25 cellular contexts compared by ENCODE assay signal in genomic region chr2:104177179-104177578, GRCh38.
"Had no signal": no experiment of that assay in that cellular context is flagged by ENCODE, and none has a peak within 500 bp of the region (broad histone marks: within the 10 kb centered on the region; RNA-seq: fewer than 3 reads in every experiment).

No MANE protein-coding gene starts in this region.

- H3K36me3 ChIP-seq: ascending aorta, gastroesophageal sphincter, suprapubic skin, tibial nerve, WERI-Rb-1 had no signal

- H3K79me2 ChIP-seq: hepatocyte had no signal

- H3K4me3 ChIP-seq: ascending aorta, gastroesophageal sphincter, hepatocyte, suprapubic skin, tibial nerve had no signal

- H3K4me1 ChIP-seq: ascending aorta, gastroesophageal sphincter, suprapubic skin, tibial nerve had no signal

- H3K4me2 ChIP-seq: hepatocyte had no signal

- H3K36me3 Mint-ChIP-seq: activated CD4-positive, alpha-beta memory T cell treated with anti-CD3 and anti-CD28 coated beads for 36 hours; activated naive CD8-positive, alpha-beta T cell treated with anti-CD3 and anti-CD28 coated beads, Interleukin-2, amount 10 ng/mL, durations not matched to agents 7 days and 5 days had no signal

- H3K4me1 Mint-ChIP-seq: activated naive CD8-positive, alpha-beta T cell treated with anti-CD3 and anti-CD28 coated beads, Interleukin-2, amount 10 ng/mL, durations not matched to agents 7 days and 5 days; brain; nephron had no signal

- ATAC-seq: activated CD4-positive, CD25-positive, alpha-beta regulatory T cell treated with anti-CD3 and anti-CD28 coated beads, Interleukin-2, amount 50 U/mL, for 24 hours; gastroesophageal sphincter; left cardiac atrium; right cardiac atrium had no signal

- H3K27ac ChIP-seq: ascending aorta, gastroesophageal sphincter, hepatocyte, suprapubic skin, tibial nerve, WERI-Rb-1 had no signal

- H3K27me3 Mint-ChIP-seq: activated CD4-positive, alpha-beta memory T cell treated with anti-CD3 and anti-CD28 coated beads for 36 hours; activated naive CD8-positive, alpha-beta T cell treated with anti-CD3 and anti-CD28 coated beads, Interleukin-2, amount 10 ng/mL, durations not matched to agents 7 days and 5 days; brain had no signal

- H3K27me3 ChIP-seq: ascending aorta, gastroesophageal sphincter, hepatocyte, suprapubic skin, tibial nerve had no signal

- H3K4me3 Mint-ChIP-seq: activated CD4-positive, alpha-beta memory T cell treated with anti-CD3 and anti-CD28 coated beads for 36 hours; activated naive CD4-positive, alpha-beta T cell treated with anti-CD3 and anti-CD28 coated beads for 36 hours; activated naive CD8-positive, alpha-beta T cell treated with anti-CD3 and anti-CD28 coated beads, Interleukin-2, amount 10 ng/mL, durations not matched to agents 7 days and 5 days; activated T-helper 1 cell treated with anti-CD3 and anti-CD28 coated beads, Interleukin-12 subunit alpha, Interleukin-12 subunit beta, Interleukin-2, Interleukin-4 antibody, amounts not matched to agents 30 ng/mL and 10 ng/mL and 1 ng/mL, durations not matched to agents 14 hours and 24 hours and 36 hours; brain; nephron had no signal

- FAIRE-seq: endothelial cell of umbilical vein, keratinocyte, TTC549 had no signal

- H3K9me3 ChIP-seq: ascending aorta, suprapubic skin had no signal

- H3K27ac Mint-ChIP-seq: activated CD4-positive, alpha-beta memory T cell treated with anti-CD3 and anti-CD28 coated beads for 36 hours; activated naive CD4-positive, alpha-beta T cell treated with anti-CD3 and anti-CD28 coated beads for 36 hours; activated naive CD8-positive, alpha-beta T cell treated with anti-CD3 and anti-CD28 coated beads, Interleukin-2, amount 10 ng/mL, durations not matched to agents 7 days and 5 days; activated T-helper 1 cell treated with anti-CD3 and anti-CD28 coated beads, Interleukin-12 subunit alpha, Interleukin-12 subunit beta, Interleukin-2, Interleukin-4 antibody, amounts not matched to agents 30 ng/mL and 10 ng/mL and 1 ng/mL, durations not matched to agents 14 hours and 24 hours and 36 hours; brain; nephron had no signal

- DNase-seq: activated CD4-positive, alpha-beta memory T cell treated with anti-CD3 and anti-CD28 coated beads for 36 hours; activated CD4-positive, alpha-beta T cell treated with anti-CD3 and anti-CD28 coated beads for 48 hours; activated CD8-positive, alpha-beta memory T cell treated with anti-CD3 and anti-CD28 coated beads, Interleukin-2, amount 50 U/mL, for 4 hours; activated effector memory CD4-positive, alpha-beta T cell treated with anti-CD3 and anti-CD28 coated beads, Interleukin-2, amount 50 U/mL, for 16 hours; activated naive CD4-positive, alpha-beta T cell treated with anti-CD3 and anti-CD28 coated beads for 36 hours; activated naive CD8-positive, alpha-beta T cell treated with anti-CD3 and anti-CD28 coated beads, Interleukin-2, amount 10 ng/mL, durations not matched to agents 7 days and 5 days; activated T-cell treated with anti-CD3 and anti-CD28 coated beads, Interleukin-2, amount 50 U/mL, for 1 hour; left cardiac atrium; mammary epithelial cell; posterior cingulate gyrus; right cardiac atrium; stimulated activated naive CD4-positive, alpha-beta T cell; WERI-Rb-1 had no signal

- H2AFZ ChIP-seq: hepatocyte had no signal
